In the genomic region with DNA sequence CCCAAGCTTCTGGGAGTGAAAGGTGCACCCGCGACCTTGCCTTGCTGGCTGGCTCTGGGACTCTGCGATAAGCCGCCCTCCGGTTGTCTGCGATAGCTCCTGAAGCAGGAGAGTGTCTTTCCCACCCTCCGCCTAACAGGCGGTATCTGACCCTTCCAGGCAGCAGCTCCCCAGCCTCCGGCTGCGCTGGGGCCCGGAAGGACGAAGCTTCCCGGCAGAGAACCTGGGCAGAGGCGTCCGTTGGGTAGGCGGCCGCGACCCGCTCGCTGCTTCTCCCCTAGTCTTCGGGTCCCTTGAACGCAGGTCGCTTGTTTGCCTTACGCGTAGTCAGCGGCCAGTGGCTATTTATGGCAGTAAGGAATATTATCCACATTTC, we compare ENCODE assay signal across 8 cellular contexts. TPM values are rescaled to one million over a fixed set of nuclear protein-coding genes. Genes with fewer than 3 reads are reported as not detected.
DNase-seq lines count a peak whose midpoint lies in the region; ATAC-seq, FAIRE-seq and TF ChIP-seq lines count a peak whose summit lies in the region.

No MANE protein-coding gene starts in this region.

- peak overlapping the region; percentile 4 to 83 for H3K9ac ChIP-seq in kidney (ENCODE audit: low read length in 2 of 2)

- peak overlapping the region; percentile 56 to 80 for H3K4me3 ChIP-seq in kidney (ENCODE audit: low read length in 2 of 2)

- H3K4me1 ChIP-seq in kidney (ENCODE audit: control insufficient read depth in 1 of 2, insufficient read depth in 1 of 2, low read depth in 1 of 2, low read length in 2 of 2) = peaks cover 6 to 18% of the 10 kb centered on the region in 2 donors

- DNase-seq in NK-92 treated with Interleukin-12 subunit alpha and Interleukin-12 subunit beta, amount 100 ng/mL, for 24 hours (lab: John Stamatoyannopoulos, UW) = peak; percentile 59
- DNase-seq in NK-92 (lab: John Stamatoyannopoulos, UW; ENCODE audit: unreplicated experiment) (no peak), NCI-H2029 treated with DMSO at 0.1 percent for 48 hours (lab: John Stamatoyannopoulos, UW) (peak; percentile 77), kidney (no peak), SKM-1 treated with dmso at 0.1 percent for 144 hours (lab: John Stamatoyannopoulos, UW; ENCODE audit: unreplicated experiment) (no peak)
- DNase-seq in stimulated activated naive CD8-positive, alpha-beta T cell treated with anti-CD3 and anti-CD28 coated beads, Interleukin-15, amount 100 ng/mL, for 72 hours = no peak

- TF ChIP-seq CTCF in brain (conservative IDR thresholded peaks at IDR 0.05) = no peak
- TF ChIP-seq CTCF in kidney (IDR thresholded peaks at IDR 0.05; ENCODE audit: borderline replicate concordance, extremely low read depth, insufficient read depth) = no peak

- H3K27me3 Mint-ChIP-seq in brain = peaks cover 8% of the 10 kb centered on the region
- H3K27me3 Mint-ChIP-seq in stimulated activated naive CD8-positive, alpha-beta T cell treated with anti-CD3 and anti-CD28 coated beads, Interleukin-15, amount 100 ng/mL, for 72 hours = no peaks in the 10 kb centered on the region

- no peak for FAIRE-seq in kidney (lab: Jason Lieb, UNC)

- H3K4me3 Mint-ChIP-seq in brain = peak overlapping the region; percentile 95 to 98 (median 97)
- H3K4me3 Mint-ChIP-seq in stimulated activated naive CD8-positive, alpha-beta T cell treated with anti-CD3 and anti-CD28 coated beads, Interleukin-15, amount 100 ng/mL, for 72 hours = peak overlapping the region; percentile 92 to 93

- peaks cover 14% of the 10 kb centered on the region for H3K36me3 Mint-ChIP-seq in brain

- peaks cover 56% of the 10 kb centered on the region for H3K4me1 Mint-ChIP-seq in brain
- H3K4me1 Mint-ChIP-seq in stimulated activated naive CD8-positive, alpha-beta T cell treated with anti-CD3 and anti-CD28 coated beads, Interleukin-15, amount 100 ng/mL, for 72 hours = peaks cover 53% of the 10 kb centered on the region

- H3K9me3 Mint-ChIP-seq in brain = peaks cover 0 to 3% (median 0%) of the 10 kb centered on the region in 5 experiments
- H3K9me3 Mint-ChIP-seq in stimulated activated naive CD8-positive, alpha-beta T cell treated with anti-CD3 and anti-CD28 coated beads, Interleukin-15, amount 100 ng/mL, for 72 hours = no peaks in the 10 kb centered on the region

- intact Hi-C loops in kidney (cut with DNase I) = no loop called here

- H3K36me3 ChIP-seq in kidney (ENCODE audit: control insufficient read depth in 1 of 2, insufficient read depth in 2 of 2, low read length in 2 of 2) = no peaks in the 10 kb centered on the region

- ATAC-seq in HG02610 (IDR thresholded peaks at IDR 0.05; ENCODE audit: unreplicated experiment) = peak; percentile 23
- peak; percentile 21 for ATAC-seq in stimulated activated naive CD8-positive, alpha-beta T cell treated with anti-CD3 and anti-CD28 coated beads, Interleukin-15, amount 100 ng/mL, for 72 hours

- peak overlapping the region; percentile 98 for H3K27ac ChIP-seq in kidney (ENCODE audit: low read depth in 2 of 2, low read length in 2 of 2)

- H3K27ac Mint-ChIP-seq in brain = peak overlapping the region; percentile 90 to 97 (median 97)
- peak overlapping the region; percentile 99 for H3K27ac Mint-ChIP-seq in stimulated activated naive CD8-positive, alpha-beta T cell treated with anti-CD3 and anti-CD28 coated beads, Interleukin-15, amount 100 ng/mL, for 72 hours

- H3K9me3 ChIP-seq in kidney (ENCODE audit: control insufficient read depth in 1 of 2, low read length in 2 of 2) = no peaks in the 10 kb centered on the region

RNA-seq across cellular contexts. Expression of a gene that starts 0.4 kb away (rescaled TPM):
- 18.1 TPM for polyA plus RNA-seq in brain (ENCODE audit: insufficient read depth, low read depth, low replicate concordance)
- total RNA-seq in kidney = 49.9 TPM
- polyA plus RNA-seq in kidney (ENCODE audit: insufficient read depth, low read depth, low replicate concordance) = 8.3 TPM

RNA-seq across cellular contexts. Expression of a gene that starts 35.8 kb away (rescaled TPM):
- polyA plus RNA-seq in brain (ENCODE audit: insufficient read depth, low read depth, low replicate concordance) (2.0 TPM), kidney (ENCODE audit: insufficient read depth, low read depth, low replicate concordance) (4.5 TPM)
- 13.4 TPM for total RNA-seq in kidney

Comparison
In these comparisons a context has a peak if more than half of its experiments do, and no peak if none do; other contexts are left out.
1. DNase-seq: peak in NK-92 treated with Interleukin-12 subunit alpha and Interleukin-12 subunit beta, amount 100 ng/mL, for 24 hours (single experiment) and NCI-H2029 treated with DMSO at 0.1 percent for 48 hours (single experiment); none in NK-92 (single experiment), kidney (single experiment), stimulated activated naive CD8-positive, alpha-beta T cell treated with anti-CD3 and anti-CD28 coated beads, Interleukin-15, amount 100 ng/mL, for 72 hours (0 of 2) and SKM-1 treated with dmso at 0.1 percent for 144 hours (single experiment).